24 cellular contexts compared by ENCODE assay signal in genomic region chr11:1857064-1857463, GRCh38. TPM values are rescaled to one million over a fixed set of nuclear protein-coding genes. Genes with fewer than 3 reads are reported as not detected.
DNase-seq lines count a peak whose midpoint lies in the region; ATAC-seq, FAIRE-seq and TF ChIP-seq lines count a peak whose summit lies in the region.
"Had no signal": no experiment of that assay in that cellular context is flagged by ENCODE, and none has a peak within 500 bp of the region (broad histone marks: within the 10 kb centered on the region; RNA-seq: fewer than 3 reads in every experiment).

No MANE protein-coding gene starts in this region.

- H3K27ac ChIP-seq in BLaER1 (no peak overlapping the region), GM12878 (ENCODE audit: control insufficient read depth, insufficient read depth) (0 out of 2 replicates have a peak overlapping the region, but pooled peaks have one; percentile 99), neuronal stem cell (replicated peaks; ENCODE audit: low read length) (no peak overlapping the region)
- H3K27ac ChIP-seq in CD4-positive, CD25-positive, alpha-beta regulatory T cell (ENCODE audit: insufficient read depth, low read length, poor library complexity, severe bottlenecking), result no peak overlapping the region

- H3K4me1 ChIP-seq in BLaER1, result peaks cover 54% of the 10 kb centered on the region
- peaks cover 75% of the 10 kb centered on the region for H3K4me1 ChIP-seq in CD4-positive, CD25-positive, alpha-beta regulatory T cell (ENCODE audit: control insufficient read depth, insufficient read depth, low read length, poor library complexity, severe bottlenecking)
- H3K4me1 ChIP-seq in GM12878 (ENCODE audit: control insufficient read depth, insufficient read depth, low read length), result peaks cover 33% of the 10 kb centered on the region
- H3K4me1 ChIP-seq in neuronal stem cell (ENCODE audit: control insufficient read depth in 2 of 2, insufficient read depth in 1 of 2, low read depth in 1 of 2, low read length in 2 of 2), result peaks cover 0 to 5% of the 10 kb centered on the region in 2 donors

- FAIRE-seq in GM12878 (lab: Jason Lieb, UNC), result no peak
- FAIRE-seq: A549, D721Med, G401.6, GM12892, H54 had no signal

- TF ChIP-seq POLR2A in GM12878 (IDR thresholded peaks at IDR 0.05; ENCODE audit: low read depth, low read length), result peak; percentile 44; the same call in 1 of the 2 replicates

- H3K27ac Mint-ChIP-seq in CD4-positive, CD25-positive, alpha-beta regulatory T cell, result peak overlapping the region in 2 of 3 donors; percentile 25 to 80

- 97% methylated on average over 11 of the region's 11 CpGs for WGBS in GM12878 (ENCODE audit: insufficient coverage, insufficient replicate concordance, low lambda C conversion rate, missing lambda C conversion rate)
- WGBS in neuronal stem cell (ENCODE audit: extremely low coverage in 2 of 2, insufficient read length in 2 of 2, insufficient replicate concordance in 1 of 2), 2 donors, result no CpG with 5 or more reads among the region's 11 CpGs

- peak overlapping the region; percentile 41 for H2BK12ac ChIP-seq in neuronal stem cell (ENCODE audit: low read length)

- H3K4me3 ChIP-seq in BLaER1, result no peak overlapping the region
- no peak overlapping the region for H3K4me3 ChIP-seq in CD4-positive, CD25-positive, alpha-beta regulatory T cell (ENCODE audit: low read depth, low read length)
- H3K4me3 ChIP-seq in GM12878, result no peak overlapping the region
- H3K4me3 ChIP-seq in neuronal stem cell (ENCODE audit: low read length in 2 of 2), result no peak overlapping the region
- H3K4me3 ChIP-seq: A549 had no signal

- no peak for ATAC-seq in CD4-positive, CD25-positive, alpha-beta regulatory T cell (ENCODE audit: low read depth in 2 of 2)
- ATAC-seq in GM12878 (no peak), GM18519 (IDR thresholded peaks at IDR 0.05; ENCODE audit: low FRiP score, unreplicated experiment) (no peak), HG02623 (IDR thresholded peaks at IDR 0.05; ENCODE audit: unreplicated experiment) (no peak)
- ATAC-seq: A549, HCT116 had no signal

- in situ Hi-C loops in GM12878 (cut with MboI), result loop anchor here (10.0 kb wide), 1 partner anchor 1012 kb away; the partner anchor contains the start of genes POLR2L and TSPAN4

- no peak overlapping the region for H3K4me3 Mint-ChIP-seq in CD4-positive, CD25-positive, alpha-beta regulatory T cell

- no peaks in the 10 kb centered on the region for H3K9me3 ChIP-seq in BLaER1
- H3K9me3 ChIP-seq in CD4-positive, CD25-positive, alpha-beta regulatory T cell (ENCODE audit: control insufficient read depth in 2 of 2, low read length in 2 of 2), result no peaks in the 10 kb centered on the region
- no peaks in the 10 kb centered on the region for H3K9me3 ChIP-seq in GM12878 (replicated peaks; ENCODE audit: control insufficient read depth, insufficient read depth, low read length)
- H3K9me3 ChIP-seq in neuronal stem cell (replicated peaks in 1 of 2; ENCODE audit: control insufficient read depth in 2 of 2, insufficient read depth in 1 of 2, low read depth in 1 of 2, low read length in 2 of 2), result no peaks in the 10 kb centered on the region
- H3K9me3 ChIP-seq: A549 had no signal

- SMC1A ChIA-PET in GM12878 (lab: Charles Lee; ENCODE audit: uncharacterized antibody, unreplicated experiment), result no interaction called here

- H3K18ac ChIP-seq in neuronal stem cell (ENCODE audit: low read length), result peak overlapping the region; percentile 85

- intact Hi-C loops in GM12878 (cut with micrococcal nuclease; ENCODE audit: unreplicated experiment), result no loop called here

- POLR2A ChIA-PET in GM12878 (lab: Charles Lee), result no interaction called here

- peak overlapping the region; percentile 12 for H2AK5ac ChIP-seq in neuronal stem cell (ENCODE audit: low read depth, low read length)

- H3K36me3 Mint-ChIP-seq in CD4-positive, CD25-positive, alpha-beta regulatory T cell, result peaks cover 4% of the 10 kb centered on the region

- peak overlapping the region; percentile 62 for H2BK15ac ChIP-seq in neuronal stem cell (ENCODE audit: low read length)

- H2BK120ac ChIP-seq in neuronal stem cell (ENCODE audit: low read depth, low read length), result no peak overlapping the region

- peak overlapping the region; percentile 75 for H3K23ac ChIP-seq in neuronal stem cell (ENCODE audit: low read depth, low read length, poor library complexity)

- H2AFZ ChIP-seq in GM12878 (ENCODE audit: control insufficient read depth, low read depth, low read length), result no peak overlapping the region
- H2AFZ ChIP-seq in neuronal stem cell (ENCODE audit: low read length), result no peak overlapping the region

- no peak for DNase-seq in CD4-positive, CD25-positive, alpha-beta regulatory T cell
- no peak for DNase-seq in GM12878 (ENCODE audit: low read depth, low spot score)
- DNase-seq in neuronal stem cell (ENCODE audit: low spot score), result no peak
- DNase-seq in anterior cingulate cortex (lab: John Stamatoyannopoulos, UW), result no peak
- no peak for DNase-seq in SW 1271 (lab: John Stamatoyannopoulos, UW)
- DNase-seq: CD4-positive, alpha-beta memory T cell; COR-L47; DMS153; DMS79 treated with DMSO at 0.1 percent for 48 hours; EL; IMR-90; KBM-7 had no signal

- no peak overlapping the region for H4K91ac ChIP-seq in neuronal stem cell (ENCODE audit: low read depth, low read length, poor library complexity)

- H3K4me2 ChIP-seq in BLaER1 (peak overlapping the region; percentile 89), GM12878 (ENCODE audit: control insufficient read depth, insufficient read depth) (peak overlapping the region; percentile 100; the same call in 1 of the 2 replicates), neuronal stem cell (ENCODE audit: insufficient read depth, low read length, poor library complexity, severe bottlenecking) (no peak overlapping the region)
- H3K4me2 ChIP-seq: A549 had no signal

- no peaks in the 10 kb centered on the region for H3K27me3 Mint-ChIP-seq in CD4-positive, CD25-positive, alpha-beta regulatory T cell
- H3K27me3 Mint-ChIP-seq: CD4-positive, alpha-beta memory T cell had no signal

- TF ChIP-seq CTCF in GM12878 (IDR thresholded peaks at IDR 0.05 in 2 of 3, conservative IDR thresholded peaks at IDR 0.05 in 1 of 3; ENCODE audit: control insufficient read depth in 2 of 3, extremely low read depth in 1 of 3, insufficient read depth in 1 of 3, low read depth in 3 of 3, low read length in 3 of 3), result no peak

- H4K20me1 ChIP-seq in BLaER1 (peaks cover 36% of the 10 kb centered on the region), GM12878 (ENCODE audit: control insufficient read depth, insufficient read depth) (peaks cover 18% of the 10 kb centered on the region; the same call in 1 of the 2 replicates)

- CTCF ChIA-PET in GM12878 (lab: Yijun Ruan, JAX), result interaction anchor here (0.6 kb wide), 1 partner anchor 294 kb away, joined by 3 read pairs; no protein-coding TSS in a partner anchor

- H3K36me3 ChIP-seq in BLaER1 (no peaks in the 10 kb centered on the region), GM12878 (ENCODE audit: control insufficient read depth in 2 of 2, insufficient read depth in 2 of 2, low read length in 1 of 2) (peaks cover 1 to 3% of the 10 kb centered on the region in 2 experiments; a peak in 3 of 4 replicates), neuronal stem cell (replicated peaks in 1 of 2; ENCODE audit: control insufficient read depth in 2 of 2, insufficient read depth in 2 of 2, low read length in 2 of 2) (no peaks in the 10 kb centered on the region)
- H3K36me3 ChIP-seq in CD4-positive, CD25-positive, alpha-beta regulatory T cell (ENCODE audit: control insufficient read depth, insufficient read depth, low read length), result peaks cover 3% of the 10 kb centered on the region

- TF ChIP-seq EP300 in GM12878 (IDR thresholded peaks at IDR 0.05; ENCODE audit: borderline replicate concordance in 1 of 2, control insufficient read depth in 1 of 2, low read depth in 2 of 2, low read length in 2 of 2), result no peak

- no peak for TF ChIP-seq RAD21 in GM12878 (IDR thresholded peaks at IDR 0.05; ENCODE audit: insufficient read depth, low read depth, low read length)

- no peak overlapping the region for H2BK5ac ChIP-seq in neuronal stem cell (ENCODE audit: low read length)

- no peaks in the 10 kb centered on the region for H3K9me3 Mint-ChIP-seq in CD4-positive, CD25-positive, alpha-beta regulatory T cell
- H3K9me3 Mint-ChIP-seq: CD4-positive, alpha-beta memory T cell had no signal

- no TSS peak for BruUV-seq in GM12878 (replicated peaks; lab: Mats Ljungman, UMichigan)

- H3K9ac ChIP-seq in BLaER1, result no peak overlapping the region
- H3K9ac ChIP-seq in GM12878 (ENCODE audit: control insufficient read depth, insufficient read depth, low read length), result no peak overlapping the region
- H3K9ac ChIP-seq in neuronal stem cell (ENCODE audit: low read depth, low read length, poor library complexity), result peak overlapping the region; percentile 50

- peaks cover 1% of the 10 kb centered on the region for H3K79me1 ChIP-seq in neuronal stem cell (ENCODE audit: low read depth, low read length)

- no peak overlapping the region for H3K14ac ChIP-seq in neuronal stem cell (ENCODE audit: low read length)

- H4K8ac ChIP-seq in neuronal stem cell (ENCODE audit: low read depth, low read length), result no peak overlapping the region

- H3K4ac ChIP-seq in neuronal stem cell (ENCODE audit: low read length), result no peak overlapping the region

- H3K79me2 ChIP-seq in GM12878 (ENCODE audit: control insufficient read depth, insufficient read depth, low read length), result peaks cover 92% of the 10 kb centered on the region

- RAD21 ChIA-PET in GM12878 (lab: Charles Lee; ENCODE audit: unreplicated experiment), result no interaction called here

- H3K4me1 Mint-ChIP-seq in CD4-positive, CD25-positive, alpha-beta regulatory T cell, result peaks cover 0 to 46% (median 20%) of the 10 kb centered on the region in 4 donors

- H3K27me3 ChIP-seq in BLaER1 (peaks cover 8% of the 10 kb centered on the region; the same call in 1 of the 2 replicates), GM12878 (replicated peaks in 1 of 2; ENCODE audit: control insufficient read depth in 2 of 2, insufficient read depth in 2 of 2, low read length in 1 of 2) (no peaks in the 10 kb centered on the region), neuronal stem cell (ENCODE audit: control insufficient read depth in 3 of 3, insufficient read depth in 3 of 3, low read depth in 1 of 3, low read length in 3 of 3) (peaks cover 0 to 17% (median 0%) of the 10 kb centered on the region in 3 experiments)
- H3K27me3 ChIP-seq in CD4-positive, CD25-positive, alpha-beta regulatory T cell (ENCODE audit: control insufficient read depth, insufficient read depth, low read length), result no peaks in the 10 kb centered on the region

RNA-seq across cellular contexts. Expression of gene LSP1, which starts 4.2 kb away (rescaled TPM):
- total RNA-seq in CD4-positive, CD25-positive, alpha-beta regulatory T cell, result 453 TPM
- 100 to 1,000 TPM; 381 to 514 (median 444) TPM for polyA plus RNA-seq in CD4-positive, CD25-positive, alpha-beta regulatory T cell
- total RNA-seq in GM12878 (2013; cell fraction: nucleolus; rRNA removed), result 108 and 116 TPM in 2 replicates
- total RNA-seq in GM12878 (2014; rRNA removed) (374 and 409 TPM in 2 replicates), GM12878 (2014; rRNA removed; fragmentation: Illumina TruSeq; extraction: Trizol) (152 and 171 TPM in 2 replicates), GM12878 (2021) (478 and 488 TPM in 2 replicates)
- 194 TPM for polyA plus RNA-seq in GM12878 (2011; ENCODE audit: low read depth)
- polyA plus RNA-seq in GM12878 (2011; rRNA removed) (156 and 283 TPM in 2 replicates), GM12878 (2014; fragmentation: Illumina TruSeq; extraction: Trizol) (109 and 328 TPM in 2 replicates), GM12878 (2014; fragmentation: Nextera tagmentation; extraction: Ambion mirVana) (10 to 100 TPM; 19.2 to 34.2 TPM), GM12878 (2014; rRNA removed) (411 and 535 TPM in 2 replicates), GM12878 (2016; fragmentation: Nextera tagmentation; extraction: Ambion mirVana) (100 to 1,000 TPM; 442 to 487 TPM)
- 242 and 323 TPM in 2 replicates for polyA plus RNA-seq in GM12878 (2011; cell fraction: cytosol; rRNA removed)
- 182 and 199 TPM in 2 replicates for polyA plus RNA-seq in GM12878 (2011; cell fraction: nucleus; rRNA removed)
- polyA plus RNA-seq in GM12878 (2012), result 365 and 472 TPM in 2 replicates
- 57.7 and 106 TPM in 2 replicates for polyA minus RNA-seq in GM12878 (2011; rRNA and poly(A)+ RNA removed)
- 52.5 and 54.1 TPM in 2 replicates for polyA minus RNA-seq in GM12878 (2011; cell fraction: cytosol; rRNA and poly(A)+ RNA removed)
- 14.3 and 28.3 TPM in 2 replicates for polyA minus RNA-seq in GM12878 (2011; cell fraction: nucleus; rRNA and poly(A)+ RNA removed)
- 0.13 TPM for polyA plus RNA-seq in neuronal stem cell (2013, experiment 1 of 2)
- 0.73 TPM for polyA plus RNA-seq in neuronal stem cell (2013, experiment 2 of 2)
- total RNA-seq: IMR-90 had no signal
- polyA plus RNA-seq: AG04450, BJ, IMR-90 had no signal

RNA-seq across cellular contexts. Expression of gene TNNI2, which starts 18.3 kb away (rescaled TPM):
- not detected for total RNA-seq in CD4-positive, CD25-positive, alpha-beta regulatory T cell
- not detected for polyA plus RNA-seq in CD4-positive, CD25-positive, alpha-beta regulatory T cell
- not detected in 2 replicates for total RNA-seq in GM12878 (2013; cell fraction: nucleolus; rRNA removed)
- total RNA-seq in GM12878 (2014; rRNA removed) (0.76 and 0.79 TPM in 2 replicates), GM12878 (2014; rRNA removed; fragmentation: Illumina TruSeq; extraction: Trizol) (0.37 TPM in 1 of 2 replicates, not detected in the other), GM12878 (2021) (0.38 and 0.61 TPM in 2 replicates)
- polyA plus RNA-seq in GM12878 (2011; ENCODE audit: low read depth), result not detected
- polyA plus RNA-seq in GM12878 (2011; rRNA removed) (0.35 TPM in 1 of 2 replicates, not detected in the other), GM12878 (2014; fragmentation: Illumina TruSeq; extraction: Trizol) (not detected in 2 replicates), GM12878 (2014; fragmentation: Nextera tagmentation; extraction: Ambion mirVana) (under 1 TPM; 0.14 to 0.33 TPM), GM12878 (2014; rRNA removed) (0.37 and 0.56 TPM in 2 replicates), GM12878 (2016; fragmentation: Nextera tagmentation; extraction: Ambion mirVana) (not detected)
- 0.17 and 0.24 TPM in 2 replicates for polyA plus RNA-seq in GM12878 (2011; cell fraction: cytosol; rRNA removed)
- 0.57 and 0.87 TPM in 2 replicates for polyA plus RNA-seq in GM12878 (2011; cell fraction: nucleus; rRNA removed)
- 0.72 and 0.80 TPM in 2 replicates for polyA plus RNA-seq in GM12878 (2012)
- 1.1 TPM in 1 of 2 replicates, not detected in the other for polyA minus RNA-seq in GM12878 (2011; rRNA and poly(A)+ RNA removed)
- polyA minus RNA-seq in GM12878 (2011; cell fraction: cytosol; rRNA and poly(A)+ RNA removed), result not detected in 2 replicates
- polyA minus RNA-seq in GM12878 (2011; cell fraction: nucleus; rRNA and poly(A)+ RNA removed), result not detected in 2 replicates
- polyA plus RNA-seq in neuronal stem cell (2013, experiment 1 of 2), result 0.13 TPM
- not detected for polyA plus RNA-seq in neuronal stem cell (2013, experiment 2 of 2)
- total RNA-seq: CD4-positive, alpha-beta memory T cell; IMR-90 had no signal
- polyA plus RNA-seq: A549; AG04450; BJ; CD4-positive, alpha-beta memory T cell; IMR-90 had no signal

RNA-seq across cellular contexts. Expression of gene SYT8, which starts 22.3 kb away (rescaled TPM):
- not detected for total RNA-seq in CD4-positive, CD25-positive, alpha-beta regulatory T cell
- polyA plus RNA-seq in CD4-positive, CD25-positive, alpha-beta regulatory T cell, result not detected
- not detected in 2 replicates for total RNA-seq in GM12878 (2013; cell fraction: nucleolus; rRNA removed)
- total RNA-seq in GM12878 (2014; rRNA removed) (not detected in 2 replicates), GM12878 (2014; rRNA removed; fragmentation: Illumina TruSeq; extraction: Trizol) (not detected in 2 replicates), GM12878 (2021) (0.19 TPM in 1 of 2 replicates, not detected in the other)
- 0.16 TPM for polyA plus RNA-seq in GM12878 (2011; ENCODE audit: low read depth)
- polyA plus RNA-seq in GM12878 (2011; rRNA removed) (not detected in 2 replicates), GM12878 (2014; fragmentation: Illumina TruSeq; extraction: Trizol) (not detected in 2 replicates), GM12878 (2014; fragmentation: Nextera tagmentation; extraction: Ambion mirVana) (not detected), GM12878 (2014; rRNA removed) (0.44 TPM in 1 of 2 replicates, not detected in the other), GM12878 (2016; fragmentation: Nextera tagmentation; extraction: Ambion mirVana) (not detected)
- 0.09 TPM in 1 of 2 replicates, not detected in the other for polyA plus RNA-seq in GM12878 (2011; cell fraction: cytosol; rRNA removed)
- 1.3 and 1.4 TPM in 2 replicates for polyA plus RNA-seq in GM12878 (2011; cell fraction: nucleus; rRNA removed)
- polyA plus RNA-seq in GM12878 (2012), result 0.16 and 0.46 TPM in 2 replicates
- not detected in 2 replicates for polyA minus RNA-seq in GM12878 (2011; rRNA and poly(A)+ RNA removed)
- not detected in 2 replicates for polyA minus RNA-seq in GM12878 (2011; cell fraction: cytosol; rRNA and poly(A)+ RNA removed)
- 0.19 TPM in 1 of 2 replicates, not detected in the other for polyA minus RNA-seq in GM12878 (2011; cell fraction: nucleus; rRNA and poly(A)+ RNA removed)
- not detected for polyA plus RNA-seq in neuronal stem cell (2013, experiment 1 of 2)
- not detected for polyA plus RNA-seq in neuronal stem cell (2013, experiment 2 of 2)
- total RNA-seq: CD4-positive, alpha-beta memory T cell; IMR-90 had no signal
- polyA plus RNA-seq: AG04450; BJ; CD4-positive, alpha-beta memory T cell; IMR-90 had no signal

RNA-seq across cellular contexts. Expression of gene PRR33, which starts 34.6 kb away (rescaled TPM):
- total RNA-seq in CD4-positive, CD25-positive, alpha-beta regulatory T cell, result not detected
- polyA plus RNA-seq in CD4-positive, CD25-positive, alpha-beta regulatory T cell, result under 1 TPM in 3 of 4 donors, not detected in 1; 0.06 to 0.09 (median 0.08) TPM
- not detected in 2 replicates for total RNA-seq in GM12878 (2013; cell fraction: nucleolus; rRNA removed)
- total RNA-seq in GM12878 (2014; rRNA removed), result not detected in 2 replicates
- not detected in 2 replicates for total RNA-seq in GM12878 (2014; rRNA removed; fragmentation: Illumina TruSeq; extraction: Trizol)
- not detected in 2 replicates for total RNA-seq in GM12878 (2021)
- 3.0 TPM for polyA plus RNA-seq in GM12878 (2011; ENCODE audit: low read depth)
- polyA plus RNA-seq in GM12878 (2011; rRNA removed), result not detected in 2 replicates
- 0.01 TPM in 1 of 2 replicates, not detected in the other for polyA plus RNA-seq in GM12878 (2011; cell fraction: cytosol; rRNA removed)
- polyA plus RNA-seq in GM12878 (2011; cell fraction: nucleus; rRNA removed), result not detected in 2 replicates
- polyA plus RNA-seq in GM12878 (2012), result 6.1 and 10.8 TPM in 2 replicates
- polyA plus RNA-seq in GM12878 (2014; fragmentation: Illumina TruSeq; extraction: Trizol), result not detected in 2 replicates
- under 1 TPM in 1 of 2 experiments, not detected in 1; 0.02 TPM for polyA plus RNA-seq in GM12878 (2014; fragmentation: Nextera tagmentation; extraction: Ambion mirVana)
- 0.03 TPM in 2 replicates for polyA plus RNA-seq in GM12878 (2014; rRNA removed)
- polyA plus RNA-seq in GM12878 (2016; fragmentation: Nextera tagmentation; extraction: Ambion mirVana), result 1 to 10 TPM in 1 of 2 experiments, under 1 TPM in 1; 0.74 to 1.0 TPM
- not detected in 2 replicates for polyA minus RNA-seq in GM12878 (2011; rRNA and poly(A)+ RNA removed)
- polyA minus RNA-seq in GM12878 (2011; cell fraction: cytosol; rRNA and poly(A)+ RNA removed), result not detected in 2 replicates
- not detected in 2 replicates for polyA minus RNA-seq in GM12878 (2011; cell fraction: nucleus; rRNA and poly(A)+ RNA removed)
- not detected for polyA plus RNA-seq in neuronal stem cell (2013, experiment 1 of 2)
- polyA plus RNA-seq in neuronal stem cell (2013, experiment 2 of 2), result not detected
- total RNA-seq: CD4-positive, alpha-beta memory T cell; HT-29; IMR-90 had no signal
- polyA plus RNA-seq: A549, AG04450, BJ, IMR-90 had no signal
